Comparison of ENCODE assay signal across 9 cellular contexts in the genomic region with DNA sequence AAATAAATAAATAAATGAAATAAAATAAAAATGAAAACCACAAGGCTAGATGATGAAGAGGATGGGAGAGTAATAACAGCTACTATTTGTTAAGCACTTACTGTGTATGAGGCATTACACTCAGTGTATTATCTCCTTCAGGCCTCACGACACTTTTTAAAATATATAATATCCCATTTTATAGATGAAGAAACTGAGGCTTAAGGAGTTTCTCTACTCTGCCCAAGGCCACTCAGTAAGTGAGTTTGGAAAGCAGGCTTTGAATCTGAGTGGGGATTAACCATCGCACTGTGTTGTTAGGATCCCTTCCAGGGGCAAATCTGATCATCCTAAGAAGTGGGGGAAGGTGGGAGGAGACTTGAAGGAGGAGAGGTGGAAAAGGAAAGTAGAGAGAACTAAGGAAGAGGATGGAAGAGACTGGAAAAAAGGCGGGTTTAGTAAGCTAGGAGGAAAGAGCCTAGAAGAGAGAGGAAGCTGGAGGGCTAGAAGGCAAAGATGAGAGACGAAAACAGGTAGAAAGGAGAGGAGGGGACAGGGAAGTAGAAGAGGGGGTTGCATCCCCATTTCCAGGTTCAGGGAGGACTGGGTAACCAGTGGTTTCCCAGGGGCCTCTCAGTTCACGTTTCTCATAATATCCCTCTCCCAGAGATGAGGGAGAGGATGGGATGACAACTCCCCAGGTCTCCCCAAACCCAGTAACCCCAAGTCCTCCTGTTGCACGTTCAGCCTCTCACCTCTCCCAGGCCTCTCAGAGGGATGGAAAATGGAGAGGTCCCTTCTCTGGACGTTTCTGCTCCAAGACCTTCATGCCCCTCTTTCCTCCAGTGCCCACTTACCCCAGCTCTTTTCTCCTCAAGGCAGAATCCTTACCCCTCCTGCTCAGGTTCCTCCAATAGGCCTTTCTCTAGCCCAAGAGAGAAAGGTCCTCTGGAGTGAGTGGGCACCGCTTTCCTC. TPM values are rescaled to one million over a fixed set of nuclear protein-coding genes. Genes with fewer than 3 reads are reported as not detected.
DNase-seq lines count a peak whose midpoint lies in the region; ATAC-seq and TF ChIP-seq lines count a peak whose summit lies in the region.
"Had no signal": no experiment of that assay in that cellular context is flagged by ENCODE, and none has a peak within 500 bp of the region (broad histone marks: within the 10 kb centered on the region; RNA-seq: fewer than 3 reads in every experiment).

No MANE protein-coding gene starts in this region.

- peaks cover 0 to 45% (median 30%) of the 10 kb centered on the region in 9 donors for H3K36me3 ChIP-seq in heart left ventricle
- no peaks in the 10 kb centered on the region for H3K36me3 ChIP-seq in breast epithelium
- no peaks in the 10 kb centered on the region for H3K36me3 ChIP-seq in uterus

- ATAC-seq in heart left ventricle (no peak), Right ventricle myocardium superior (ENCODE audit: poor library complexity) (no peak), HG03439 (IDR thresholded peaks at IDR 0.05; ENCODE audit: unreplicated experiment) (no peak), GM21576 (IDR thresholded peaks at IDR 0.05; ENCODE audit: unreplicated experiment) (no peak)

- H3K27me3 ChIP-seq in heart left ventricle (no peaks in the 10 kb centered on the region), breast epithelium (no peaks in the 10 kb centered on the region), mononuclear cell (ENCODE audit: insufficient read depth, low read length) (no peaks in the 10 kb centered on the region), uterus (no peaks in the 10 kb centered on the region)

- TF ChIP-seq POLR2A in heart left ventricle (IDR thresholded peaks at IDR 0.05) (no peak), breast epithelium (IDR thresholded peaks at IDR 0.05) (no peak), uterus (IDR thresholded peaks at IDR 0.05) (no peak)

- H3K27ac ChIP-seq in heart left ventricle (peak overlapping the region; percentile 93 to 100 (median 99)), breast epithelium (peak overlapping the region; percentile 96 to 100), uterus (peak overlapping the region; percentile 98 to 100)

- H3K4me1 ChIP-seq in heart left ventricle (peaks cover 0 to 43% (median 17%) of the 10 kb centered on the region in 12 donors), breast epithelium (no peaks in the 10 kb centered on the region), mononuclear cell (ENCODE audit: insufficient read depth, low read length) (peaks cover 40% of the 10 kb centered on the region), uterus (peaks cover 0 to 14% of the 10 kb centered on the region in 2 donors)

- WGBS in heart left ventricle, 4 donors: 65 to 75% (median 68%) methylated on average over 8 of the region's 8 CpGs

- intact Hi-C loops in heart left ventricle (cut with DNase I) (loop anchor here in 6 of 10 donors (1.0 to 10.0 kb wide), 7 partner anchors 20 to 355 kb away; a partner anchor contains a TSS), Right ventricle myocardium superior (cut with DNase I) (loop anchor here (10.0 kb wide), 1 partner anchor 355 kb away; a partner anchor contains a TSS), breast epithelium (cut with DNase I; ENCODE audit: low total_unique reads) (loop anchor here (5.0 to 10.0 kb wide), 2 partner anchors 37 to 1135 kb away; a partner anchor contains a TSS), uterus (cut with DNase I; ENCODE audit: low total_unique reads) (loop anchor here (5.0 kb wide), 1 partner anchor 37 kb away; no protein-coding TSS in a partner anchor)

- H3K9me3 ChIP-seq in heart left ventricle: no peaks in the 10 kb centered on the region
- H3K9me3 ChIP-seq in breast epithelium: no peaks in the 10 kb centered on the region
- no peaks in the 10 kb centered on the region for H3K9me3 ChIP-seq in mononuclear cell (ENCODE audit: low read depth, low read length)
- no peaks in the 10 kb centered on the region for H3K9me3 ChIP-seq in uterus

- DNase-seq in heart left ventricle (no peak), Right ventricle myocardium superior (no peak), breast epithelium (ENCODE audit: low spot score in 2 of 2) (no peak), uterus (no peak), NCI-H524 treated with DMSO at 0.1 percent for 48 hours (lab: John Stamatoyannopoulos, UW) (no peak)

- TF ChIP-seq CTCF in heart left ventricle (IDR thresholded peaks at IDR 0.05): no peak
- TF ChIP-seq CTCF in breast epithelium (IDR thresholded peaks at IDR 0.05): no peak
- TF ChIP-seq CTCF in uterus (IDR thresholded peaks at IDR 0.05): no peak

- peak overlapping the region; percentile 21 to 88 (median 65) for H3K4me3 ChIP-seq in heart left ventricle
- peak overlapping the region; percentile 65 to 89 (median 85) for H3K4me3 ChIP-seq in breast epithelium
- H3K4me3 ChIP-seq in mononuclear cell (ENCODE audit: low read length): peak overlapping the region; percentile 98
- peak overlapping the region; percentile 64 to 85 for H3K4me3 ChIP-seq in uterus

RNA-seq across cellular contexts. Expression of a gene that starts 1.7 kb away (rescaled TPM):
- total RNA-seq in heart left ventricle (10 to 100 TPM; 31.6 to 87.7 (median 37.6) TPM), Right ventricle myocardium superior (49.5 TPM), breast epithelium (100 to 1,000 TPM; 139 to 147 (median 146) TPM), mononuclear cell (68.1 TPM), uterus (100 to 1,000 TPM in 2 of 4 donors, 10 to 100 TPM in 2; 62.5 to 242 (median 94.3) TPM)
- 10 to 100 TPM; 39.6 to 41.0 TPM for polyA plus RNA-seq in heart left ventricle

RNA-seq across cellular contexts. Expression of a gene that starts 18.8 kb away (rescaled TPM):
- total RNA-seq in heart left ventricle: 100 to 1,000 TPM in 4 of 9 donors, 10 to 100 TPM in 5; 51.5 to 316 (median 71.1) TPM
- 10 to 100 TPM; 23.0 to 31.5 TPM for polyA plus RNA-seq in heart left ventricle
- 121 TPM for total RNA-seq in Right ventricle myocardium superior
- total RNA-seq in breast epithelium: 100 to 1,000 TPM; 102 to 894 (median 240) TPM
- total RNA-seq in mononuclear cell: 56.0 TPM
- 100 to 1,000 TPM; 164 to 507 (median 318) TPM for total RNA-seq in uterus

RNA-seq across cellular contexts. Expression of a gene that starts 20.6 kb away (rescaled TPM):
- total RNA-seq in heart left ventricle (10 to 100 TPM in 8 of 9 donors, 1 to 10 TPM in 1; 8.7 to 20.3 (median 11.8) TPM), Right ventricle myocardium superior (10.3 TPM), breast epithelium (10 to 100 TPM in 2 of 3 donors, 1 to 10 TPM in 1; 9.0 to 33.2 (median 24.6) TPM), mononuclear cell (16.3 TPM), uterus (10 to 100 TPM in 3 of 4 donors, 1 to 10 TPM in 1; 9.1 to 85.8 (median 33.9) TPM)
- polyA plus RNA-seq in heart left ventricle: 10 to 100 TPM; 10.7 to 30.1 TPM

RNA-seq across cellular contexts. Expression of a gene that starts 30.9 kb away (rescaled TPM):
- total RNA-seq in heart left ventricle: 10 to 100 TPM in 1 of 9 donors, 1 to 10 TPM in 8; 1.7 to 12.0 (median 3.6) TPM
- 1 to 10 TPM; 1.4 to 2.2 TPM for polyA plus RNA-seq in heart left ventricle
- total RNA-seq in Right ventricle myocardium superior: 3.0 TPM
- 10 to 100 TPM in 2 of 3 donors, 1 to 10 TPM in 1; 6.9 to 13.3 (median 10.9) TPM for total RNA-seq in breast epithelium
- 6.6 TPM for total RNA-seq in mononuclear cell
- 10 to 100 TPM in 2 of 4 donors, 1 to 10 TPM in 2; 1.5 to 18.0 (median 9.9) TPM for total RNA-seq in uterus

RNA-seq across cellular contexts. Expression of a gene that starts 37.9 kb away (rescaled TPM):
- not detected for total RNA-seq in heart left ventricle
- not detected for polyA plus RNA-seq in heart left ventricle
- total RNA-seq in Right ventricle myocardium superior: not detected
- total RNA-seq in breast epithelium: not detected
- not detected for total RNA-seq in mononuclear cell
- not detected for total RNA-seq in uterus
- total RNA-seq: HT1080 had no signal
